In genomic region chr3:31504230-31504629, GRCh38 we compare ENCODE assay signal across 19 cellular contexts.
"Had no signal": no experiment of that assay in that cellular context is flagged by ENCODE, and none has a peak within 500 bp of the region (broad histone marks: within the 10 kb centered on the region; RNA-seq: fewer than 3 reads in every experiment).

No MANE protein-coding gene starts in this region.

- FAIRE-seq: islet of Langerhans, pancreas had no signal

- H3K27me3 ChIP-seq: pancreas, upper lobe of left lung, uterus had no signal

- H3K4me3 ChIP-seq: dorsolateral prefrontal cortex, hepatocyte, left ventricle myocardium inferior, lung, pancreas, tibial artery, upper lobe of left lung, uterus had no signal

- H3K27ac ChIP-seq: dorsolateral prefrontal cortex, hepatocyte, left ventricle myocardium inferior, pancreas, tibial artery, upper lobe of left lung, uterus had no signal

- ATAC-seq: naive thymus-derived CD4-positive, alpha-beta T cell; pancreas; right cardiac atrium; stimulated activated memory B cell treated with anti-CD40 and anti-IgM and Interleukin-4, amounts not matched to agents 10 μg/mL and 1 μg/mL and 100 μg/mL, for 72 hours had no signal

- H3K36me3 ChIP-seq: left ventricle myocardium inferior, pancreas, tibial artery, upper lobe of left lung, uterus had no signal

- DNase-seq: cortex of kidney; dorsolateral prefrontal cortex; effector CD8-positive, alpha-beta T cell; foreskin melanocyte; head of caudate nucleus; kidney glomerular epithelial cell; left ventricle myocardium inferior; mesenchymal stem cell; naive thymus-derived CD4-positive, alpha-beta T cell; pancreas; right cardiac atrium; stimulated activated CD4-positive, alpha-beta T cell treated with anti-CD3 and anti-CD28 coated beads, Interleukin-4, amount 100 ng/mL, for 1 hour; tibial artery; upper lobe of left lung; uterus had no signal

- H3K9me3 ChIP-seq: left ventricle myocardium inferior, pancreas, tibial artery, upper lobe of left lung, uterus had no signal

- H3K4me1 ChIP-seq: left ventricle myocardium inferior, pancreas, upper lobe of left lung, uterus had no signal
